10 cellular contexts compared by ENCODE assay signal in the genomic region with DNA sequence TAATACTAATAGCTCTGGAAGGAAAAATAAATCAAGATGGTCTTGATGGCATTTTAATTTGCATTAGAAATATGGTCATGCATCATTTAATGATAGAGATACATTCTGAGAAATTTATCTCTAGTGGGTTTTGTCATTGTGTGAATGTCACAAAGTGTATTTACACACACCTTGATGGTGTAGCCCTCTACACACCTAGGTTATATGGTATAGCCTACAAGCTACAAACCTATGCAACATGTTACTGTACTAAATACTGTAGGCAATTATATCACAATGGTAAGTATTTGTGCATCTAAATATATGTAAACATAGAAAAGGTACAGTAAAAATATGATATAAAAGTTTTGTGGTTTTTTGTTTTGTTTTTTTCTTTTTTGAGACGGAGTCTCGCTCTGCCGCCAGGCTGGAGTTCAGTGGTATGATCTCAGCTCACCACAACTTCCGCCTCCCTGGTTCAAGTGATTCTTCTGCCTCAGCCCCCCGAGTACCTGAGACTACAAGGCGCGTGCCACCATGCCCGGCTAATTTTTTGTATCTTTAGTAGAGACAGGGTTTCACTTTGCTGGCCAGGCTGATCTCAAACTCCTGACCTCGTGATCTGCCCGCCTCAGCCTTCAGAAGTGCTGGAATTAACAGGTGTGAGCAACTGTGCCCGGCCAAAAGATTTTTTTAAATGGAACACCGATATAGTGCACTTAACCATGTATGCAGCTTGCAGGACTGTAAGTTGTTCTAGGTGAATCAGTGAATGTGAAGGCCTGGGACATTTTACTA.
DNase-seq lines count a peak whose midpoint lies in the region; ATAC-seq and TF ChIP-seq lines count a peak whose summit lies in the region.
"Had no signal": no experiment of that assay in that cellular context is flagged by ENCODE, and none has a peak within 500 bp of the region (broad histone marks: within the 10 kb centered on the region; RNA-seq: fewer than 3 reads in every experiment).

No MANE protein-coding gene starts in this region.

- peak overlapping the region; percentile 86 for H3K27ac Mint-ChIP-seq in T-helper 2 cell treated with Interferon-gamma antibody and Interleukin-4, amounts not matched to agents 5 μg/mL and 100 μg/mL, for 36 hours
- H3K27ac Mint-ChIP-seq in activated T-cell treated with anti-CD3 and anti-CD28 coated beads, Interleukin-2, amount 50 U/mL, for 72 hours = peak overlapping the region; percentile 54

- H3K27ac ChIP-seq in OCI-LY7 (ENCODE audit: low read depth, low read length, poor library complexity, severe bottlenecking) (no peak overlapping the region), thyroid gland (no peak overlapping the region)
- H3K27ac ChIP-seq: cardiac muscle cell had no signal

- H3K9me3 ChIP-seq in OCI-LY7 (ENCODE audit: low read length) = no peaks in the 10 kb centered on the region
- H3K9me3 ChIP-seq in thyroid gland = no peaks in the 10 kb centered on the region

- peaks cover 46% of the 10 kb centered on the region for H3K36me3 Mint-ChIP-seq in T-helper 2 cell treated with Interferon-gamma antibody and Interleukin-4, amounts not matched to agents 5 μg/mL and 100 μg/mL, for 36 hours (ENCODE audit: low read depth)
- H3K36me3 Mint-ChIP-seq in activated T-cell treated with anti-CD3 and anti-CD28 coated beads, Interleukin-2, amount 50 U/mL, for 72 hours (ENCODE audit: insufficient read depth in 2 of 2) = peaks cover 7 to 30% of the 10 kb centered on the region in 2 donors

- TF ChIP-seq CTCF in OCI-LY7 (conservative IDR thresholded peaks at IDR 0.05; ENCODE audit: low read length) (no peak), thyroid gland (IDR thresholded peaks at IDR 0.05) (no peak)

- BruUV-seq in OCI-LY7 (replicated peaks; lab: Mats Ljungman, UMichigan) = no TSS peak

- 92 to 94% methylated on average over 12 of the region's 12 CpGs for WGBS in thyroid gland, 2 donors

- intact Hi-C loops in OCI-LY7 (cut with micrococcal nuclease; ENCODE audit: unreplicated experiment) (no loop called here), thyroid gland (cut with DNase I) (no loop called here)

- H3K4me2 ChIP-seq in OCI-LY7 (ENCODE audit: low read length) = no peak overlapping the region

- H3K9me2 ChIP-seq in OCI-LY7 (ENCODE audit: insufficient read depth, low read length) = no peaks in the 10 kb centered on the region

- peak overlapping the region; percentile 75 for H3K4me3 Mint-ChIP-seq in T-helper 2 cell treated with Interferon-gamma antibody and Interleukin-4, amounts not matched to agents 5 μg/mL and 100 μg/mL, for 36 hours
- H3K4me3 Mint-ChIP-seq in activated T-cell treated with anti-CD3 and anti-CD28 coated beads, Interleukin-2, amount 50 U/mL, for 72 hours = peak overlapping the region; percentile 70 to 75

- no peaks in the 10 kb centered on the region for H3K9me3 Mint-ChIP-seq in T-helper 2 cell treated with Interferon-gamma antibody and Interleukin-4, amounts not matched to agents 5 μg/mL and 100 μg/mL, for 36 hours
- no peaks in the 10 kb centered on the region for H3K9me3 Mint-ChIP-seq in activated T-cell treated with anti-CD3 and anti-CD28 coated beads, Interleukin-2, amount 50 U/mL, for 72 hours

- H3K4me1 Mint-ChIP-seq in T-helper 2 cell treated with Interferon-gamma antibody and Interleukin-4, amounts not matched to agents 5 μg/mL and 100 μg/mL, for 36 hours (ENCODE audit: low read depth) = peaks cover 21% of the 10 kb centered on the region
- H3K4me1 Mint-ChIP-seq in activated T-cell treated with anti-CD3 and anti-CD28 coated beads, Interleukin-2, amount 50 U/mL, for 72 hours (ENCODE audit: low read depth) = peaks cover 38% of the 10 kb centered on the region

- no peaks in the 10 kb centered on the region for H4K20me1 ChIP-seq in OCI-LY7 (ENCODE audit: insufficient read depth, low read length)

- no peak for TF ChIP-seq POLR2A in thyroid gland (IDR thresholded peaks at IDR 0.05)

- peak; percentile 59 for ATAC-seq in activated T-cell treated with anti-CD3 and anti-CD28 coated beads, Interleukin-2, amount 50 U/mL, for 72 hours (replicated peaks in 1 of 2)
- no peak for ATAC-seq in esophagus mucosa

- no peaks in the 10 kb centered on the region for H3K27me3 ChIP-seq in thyroid gland
- H3K27me3 ChIP-seq: cardiac muscle cell had no signal

- H3K4me3 ChIP-seq in OCI-LY7 (ENCODE audit: low read depth, low read length, poor library complexity, severe bottlenecking) (no peak overlapping the region), thyroid gland (replicated peaks in 1 of 3) (no peak overlapping the region)
- H3K4me3 ChIP-seq: cardiac muscle cell had no signal

- H3K4me1 ChIP-seq in OCI-LY7 (ENCODE audit: insufficient read depth, low read length, poor library complexity, severe bottlenecking) = no peaks in the 10 kb centered on the region
- no peaks in the 10 kb centered on the region for H3K4me1 ChIP-seq in thyroid gland

- no peaks in the 10 kb centered on the region for H3K27me3 Mint-ChIP-seq in T-helper 2 cell treated with Interferon-gamma antibody and Interleukin-4, amounts not matched to agents 5 μg/mL and 100 μg/mL, for 36 hours (ENCODE audit: low read depth)
- H3K27me3 Mint-ChIP-seq in activated T-cell treated with anti-CD3 and anti-CD28 coated beads, Interleukin-2, amount 50 U/mL, for 72 hours (ENCODE audit: low read depth) = no peaks in the 10 kb centered on the region

- peak; percentile 39 for DNase-seq in T-helper 2 cell treated with Interferon-gamma antibody and Interleukin-4, amounts not matched to agents 5 μg/mL and 100 μg/mL, for 36 hours (ENCODE audit: low spot score)
- DNase-seq in activated T-cell treated with anti-CD3 and anti-CD28 coated beads, Interleukin-2, amount 50 U/mL, for 72 hours = peak; percentile 45 to 60
- peak; percentile 8 for DNase-seq in stimulated activated CD4-positive, alpha-beta T cell treated with anti-CD3 and anti-CD28 coated beads, Interleukin-12 subunit alpha, Interleukin-12 subunit beta, amount 100 ng/mL, for 4 hours
- DNase-seq in nucleus accumbens (lab: John Stamatoyannopoulos, UW) (no peak), OCI-LY7 (ENCODE audit: low spot score) (no peak), thyroid gland (no peak)
- DNase-seq: midbrain, NCI-H446 had no signal

- no peak overlapping the region for H2AFZ ChIP-seq in OCI-LY7 (ENCODE audit: low read length)

- POLR2A ChIA-PET in OCI-LY7 (lab: Charles Lee) = interaction anchor here (0.6 to 2.2 kb wide), 4 partner anchors 10 to 32 kb away, joined by 3 to 8 read pairs (median 4); no protein-coding TSS in a partner anchor

- peaks cover 6% of the 10 kb centered on the region; the same call in 1 of the 2 replicates for H3K79me2 ChIP-seq in OCI-LY7 (ENCODE audit: insufficient read depth, low read depth, low read length)

- peaks cover 88% of the 10 kb centered on the region for H3K36me3 ChIP-seq in OCI-LY7 (ENCODE audit: insufficient read depth, low read length)
- H3K36me3 ChIP-seq in thyroid gland = no peaks in the 10 kb centered on the region

- CTCF ChIA-PET in OCI-LY7 (lab: Charles Lee; ENCODE audit: unreplicated experiment) = no interaction called here

Comparison
In these comparisons a context has a peak if more than half of its experiments do, and no peak if none do; other contexts are left out.
1. DNase-seq: peak in T-helper 2 cell treated with Interferon-gamma antibody and Interleukin-4, amounts not matched to agents 5 μg/mL and 100 μg/mL, for 36 hours (single experiment), activated T-cell treated with anti-CD3 and anti-CD28 coated beads, Interleukin-2, amount 50 U/mL, for 72 hours (2 of 2) and stimulated activated CD4-positive, alpha-beta T cell treated with anti-CD3 and anti-CD28 coated beads, Interleukin-12 subunit alpha, Interleukin-12 subunit beta, amount 100 ng/mL, for 4 hours (single experiment); none in nucleus accumbens (0 of 56), OCI-LY7 (single experiment) and thyroid gland (0 of 2).